1 cellular context compared by ENCODE assay signal in genomic region chr1:208203127-208203847, GRCh38.
TF ChIP-seq lines count a peak whose summit lies in the region.

No MANE protein-coding gene starts in this region.

TF ChIP-seq in SK-N-SH, 30 proteins besides CTCF, POLR2A, EP300 and RAD21 (continued from another document):
- TF ChIP-seq REST (IDR thresholded peaks at IDR 0.05; ENCODE audit: low read depth, low read length) (no peak), NFIC (IDR thresholded peaks at IDR 0.05; ENCODE audit: borderline replicate concordance) (0 out of 2 replicates have a peak, but pooled peaks have one; percentile 8)
- TF ChIP-seq, protein P1, sequence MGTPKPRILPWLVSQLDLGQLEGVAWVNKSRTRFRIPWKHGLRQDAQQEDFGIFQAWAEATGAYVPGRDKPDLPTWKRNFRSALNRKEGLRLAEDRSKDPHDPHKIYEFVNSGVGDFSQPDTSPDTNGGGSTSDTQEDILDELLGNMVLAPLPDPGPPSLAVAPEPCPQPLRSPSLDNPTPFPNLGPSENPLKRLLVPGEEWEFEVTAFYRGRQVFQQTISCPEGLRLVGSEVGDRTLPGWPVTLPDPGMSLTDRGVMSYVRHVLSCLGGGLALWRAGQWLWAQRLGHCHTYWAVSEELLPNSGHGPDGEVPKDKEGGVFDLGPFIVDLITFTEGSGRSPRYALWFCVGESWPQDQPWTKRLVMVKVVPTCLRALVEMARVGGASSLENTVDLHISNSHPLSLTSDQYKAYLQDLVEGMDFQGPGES (IDR thresholded peaks at IDR 0.05; ENCODE audit: low read depth, low read length), result no peak
